8 cellular contexts compared by ENCODE assay signal in the genomic region with DNA sequence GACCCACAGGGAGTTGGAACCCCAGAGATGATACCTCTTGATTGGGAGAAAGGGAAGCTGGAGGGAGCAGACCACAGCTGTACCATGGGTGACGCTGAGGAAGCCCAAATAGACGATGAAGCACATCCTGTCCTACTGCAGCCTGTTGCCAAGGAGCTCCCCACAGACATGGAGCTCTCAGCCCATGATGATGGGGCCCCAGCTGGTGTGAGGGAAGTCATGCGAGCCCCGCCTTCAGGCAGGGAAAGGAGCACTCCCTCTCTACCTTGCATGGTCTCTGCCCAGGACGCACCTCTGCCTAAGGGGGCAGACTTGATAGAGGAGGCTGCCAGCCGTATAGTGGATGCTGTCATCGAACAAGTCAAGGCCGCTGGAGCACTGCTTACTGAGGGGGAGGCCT.
A peak's percentile ranks its signal among the peaks of the same experiment; 100 is the strongest.
DNase-seq lines count a peak whose midpoint lies in the region; ATAC-seq, FAIRE-seq and TF ChIP-seq lines count a peak whose summit lies in the region.

No MANE protein-coding gene starts in this region.

- H3K27me3 Mint-ChIP-seq in Calu3 (ENCODE audit: unreplicated experiment): no peaks in the 10 kb centered on the region
- no peaks in the 10 kb centered on the region for H3K27me3 Mint-ChIP-seq in activated CD4-positive, alpha-beta T cell treated with anti-CD3 and anti-CD28 coated beads, Interleukin-2, amount 10 ng/mL, durations not matched to agents 7 days and 5 days

- H3K27ac ChIP-seq in esophagus (ENCODE audit: low read depth in 2 of 2, low read length in 1 of 2) (peak overlapping the region; percentile 87 to 92), pancreas (peak overlapping the region; percentile 85 to 91 (median 90))

- 63 to 71% methylated on average over 8 of the region's 8 CpGs for WGBS in esophagus, 2 donors
- WGBS in pancreas, 2 donors: 27 to 38% methylated on average over 8 of the region's 8 CpGs

- intact Hi-C loops in Calu3 (cut with micrococcal nuclease; ENCODE audit: unreplicated experiment) (loop anchor here (10.0 kb wide), 1 partner anchor 247 kb away; no protein-coding TSS in a partner anchor), pancreas (cut with DNase I) (no loop called here)

- H3K4me3 ChIP-seq in esophagus (ENCODE audit: low read depth in 1 of 2, low read length in 2 of 2): peak overlapping the region; percentile 9 to 12
- H3K4me3 ChIP-seq in pancreas: peak overlapping the region; percentile 26 to 57 (median 45)

- peaks cover 76% of the 10 kb centered on the region for H3K4me1 Mint-ChIP-seq in Calu3 (ENCODE audit: low read depth, unreplicated experiment)
- peaks cover 77% of the 10 kb centered on the region for H3K4me1 Mint-ChIP-seq in activated CD4-positive, alpha-beta T cell treated with anti-CD3 and anti-CD28 coated beads, Interleukin-2, amount 10 ng/mL, durations not matched to agents 7 days and 5 days

- H3K4me1 ChIP-seq in esophagus (ENCODE audit: control insufficient read depth in 2 of 2, insufficient read depth in 2 of 2, low read length in 1 of 2) (peaks cover 2 to 13% of the 10 kb centered on the region in 2 donors), pancreas (peaks cover 6 to 58% (median 32%) of the 10 kb centered on the region in 3 donors)

- TF ChIP-seq CTCF in Calu3 (IDR thresholded peaks at IDR 0.05; ENCODE audit: unreplicated experiment) (no peak), pancreas (IDR thresholded peaks at IDR 0.05) (no peak)

- H3K27ac Mint-ChIP-seq in Calu3 (ENCODE audit: unreplicated experiment): peak overlapping the region; percentile 76
- peak overlapping the region; percentile 95 for H3K27ac Mint-ChIP-seq in activated CD4-positive, alpha-beta T cell treated with anti-CD3 and anti-CD28 coated beads, Interleukin-2, amount 10 ng/mL, durations not matched to agents 7 days and 5 days

- H3K36me3 Mint-ChIP-seq in Calu3 (ENCODE audit: insufficient read depth, unreplicated experiment): peaks cover 64% of the 10 kb centered on the region
- peaks cover 60% of the 10 kb centered on the region for H3K36me3 Mint-ChIP-seq in activated CD4-positive, alpha-beta T cell treated with anti-CD3 and anti-CD28 coated beads, Interleukin-2, amount 10 ng/mL, durations not matched to agents 7 days and 5 days (ENCODE audit: low read depth)

- H3K27me3 ChIP-seq in esophagus (ENCODE audit: control insufficient read depth in 1 of 2, insufficient read depth in 2 of 2, low read length in 2 of 2) (no peaks in the 10 kb centered on the region), pancreas (no peaks in the 10 kb centered on the region)

- H3K4me3 Mint-ChIP-seq in Calu3 (ENCODE audit: low read depth, unreplicated experiment): peak overlapping the region; percentile 75
- H3K4me3 Mint-ChIP-seq in activated CD4-positive, alpha-beta T cell treated with anti-CD3 and anti-CD28 coated beads, Interleukin-2, amount 10 ng/mL, durations not matched to agents 7 days and 5 days: peak overlapping the region; percentile 78

- H3K36me3 ChIP-seq in esophagus (ENCODE audit: control insufficient read depth in 2 of 2, insufficient read depth in 2 of 2, low read length in 1 of 2) (peaks cover 9 to 15% of the 10 kb centered on the region in 2 donors), pancreas (no peaks in the 10 kb centered on the region)

- ATAC-seq in pancreas (peak; percentile 10 to 35 (median 20)), GM21390 (IDR thresholded peaks at IDR 0.05; ENCODE audit: unreplicated experiment) (no peak)

- CTCF ChIA-PET in Calu3 (lab: Charles Lee): interaction anchor here (0.8 to 3.2 kb wide), 7 partner anchors 8 to 250 kb away, joined by 3 to 19 read pairs (median 7); no protein-coding TSS in a partner anchor
- CTCF ChIA-PET in activated CD4-positive, alpha-beta T cell treated with anti-CD3 and anti-CD28 coated beads, Interleukin-2, amount 10 ng/mL, durations not matched to agents 7 days and 5 days (lab: Charles Lee): interaction anchor here (0.9 to 2.2 kb wide), 4 partner anchors 10 to 251 kb away, joined by 3 to 10 read pairs (median 4); no protein-coding TSS in a partner anchor

- H3K9me3 ChIP-seq in esophagus (ENCODE audit: control insufficient read depth in 2 of 2, insufficient read depth in 1 of 2, low read depth in 1 of 2, low read length in 1 of 2) (no peaks in the 10 kb centered on the region), pancreas (no peaks in the 10 kb centered on the region)

- POLR2A ChIA-PET in activated CD4-positive, alpha-beta T cell treated with anti-CD3 and anti-CD28 coated beads, Interleukin-2, amount 10 ng/mL, durations not matched to agents 7 days and 5 days (lab: Charles Lee): interaction anchor here (0.7 to 1.4 kb wide), 2 partner anchors 16 to 42 kb away, joined by 3 to 4 read pairs; no protein-coding TSS in a partner anchor

- no peaks in the 10 kb centered on the region for H3K9me3 Mint-ChIP-seq in Calu3 (ENCODE audit: low read depth, unreplicated experiment)
- H3K9me3 Mint-ChIP-seq in activated CD4-positive, alpha-beta T cell treated with anti-CD3 and anti-CD28 coated beads, Interleukin-2, amount 10 ng/mL, durations not matched to agents 7 days and 5 days: no peaks in the 10 kb centered on the region

- peak; percentile 60 for DNase-seq in Calu3
- peak; percentile 66 for DNase-seq in activated CD4-positive, alpha-beta T cell treated with anti-CD3 and anti-CD28 coated beads, Interleukin-2, amount 10 ng/mL, durations not matched to agents 7 days and 5 days
- peak; percentile 52 to 78 (median 62) for DNase-seq in pancreas
- no peak for DNase-seq in NCI-H1417 treated with DMSO at 0.1 percent for 48 hours (lab: John Stamatoyannopoulos, UW)
- no peak for DNase-seq in SIG-M5 (lab: John Stamatoyannopoulos, UW)
- no peak for DNase-seq in iPS-NIHi7 (ENCODE audit: extremely low spot score)

- BruUV-seq in Calu3 (replicated peaks; lab: Mats Ljungman, UMichigan): TSS peak; percentile 37

- no peak for FAIRE-seq in pancreas (lab: Jason Lieb, UNC)

Comparison
In these comparisons a context has a peak if more than half of its experiments do, and no peak if none do; other contexts are left out.
1. DNase-seq: peak in Calu3 (single experiment), activated CD4-positive, alpha-beta T cell treated with anti-CD3 and anti-CD28 coated beads, Interleukin-2, amount 10 ng/mL, durations not matched to agents 7 days and 5 days (single experiment) and pancreas (6 of 6); none in NCI-H1417 treated with DMSO at 0.1 percent for 48 hours (single experiment), SIG-M5 (single experiment) and iPS-NIHi7 (single experiment).